In the genomic region with DNA sequence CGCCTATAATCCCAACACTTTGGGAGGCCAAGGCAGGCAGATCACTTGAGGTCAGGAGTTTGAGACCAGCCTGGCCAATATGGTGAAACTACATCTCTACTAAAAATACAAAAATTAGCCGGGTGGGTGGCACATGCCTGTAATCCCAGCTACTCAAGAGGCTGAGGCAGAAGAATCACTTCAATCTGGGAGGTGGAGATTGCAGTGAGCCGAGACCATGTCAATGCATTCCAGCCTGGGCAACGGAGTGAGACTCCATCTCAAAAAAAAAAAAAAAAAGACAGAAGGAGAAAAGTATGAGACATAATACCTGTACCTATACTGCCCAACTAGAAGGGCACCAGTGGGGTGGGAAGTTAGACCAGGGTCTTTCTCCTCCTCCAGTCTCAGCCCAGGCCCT, we compare ENCODE assay signal across 9 cellular contexts. TPM values are rescaled to one million over a fixed set of nuclear protein-coding genes. Genes with fewer than 3 reads are reported as not detected.
"Had no signal": no experiment of that assay in that cellular context is flagged by ENCODE, and none has a peak within 500 bp of the region (broad histone marks: within the 10 kb centered on the region; RNA-seq: fewer than 3 reads in every experiment).

No MANE protein-coding gene starts in this region.

RNA-seq across cellular contexts. Expression of a gene that starts 14.5 kb away (rescaled TPM):
- total RNA-seq: MCF 10A had no signal

RNA-seq across cellular contexts. Expression of a gene that starts 30.4 kb away (rescaled TPM):
- total RNA-seq: LHCN-M2, MCF 10A, NCI-H460, OCI-LY7, PC-9, Right ventricle myocardium inferior, RPMI7951, SK-MEL-5 had no signal

RNA-seq across cellular contexts. Expression of a gene that starts 38.9 kb away (rescaled TPM):
- total RNA-seq: MCF 10A, NCI-H460, OCI-LY7, PC-9, RPMI7951, SJCRH30, SK-MEL-5 had no signal
